Comparison of ENCODE assay signal across 25 cellular contexts in the genomic region with DNA sequence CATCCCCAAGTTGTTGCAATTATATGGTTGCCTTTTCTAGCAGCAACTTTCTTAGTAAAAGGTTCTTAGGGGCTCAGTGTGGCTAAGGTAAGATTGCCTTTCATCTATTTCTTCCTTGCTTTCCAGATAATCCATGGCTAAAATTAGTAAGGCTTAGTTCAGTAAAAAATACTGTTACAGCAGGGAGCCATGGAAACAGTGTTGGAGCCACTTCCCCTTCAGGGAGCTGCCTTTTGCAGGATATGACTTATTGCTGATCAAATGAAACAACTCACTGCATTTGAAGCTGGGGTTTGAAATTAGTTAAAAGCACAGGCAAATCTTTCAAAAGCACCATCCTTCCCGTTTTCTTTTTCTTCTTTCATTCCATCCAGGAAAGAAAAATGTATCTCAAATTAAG.
"Had no signal": no experiment of that assay in that cellular context is flagged by ENCODE, and none has a peak within 500 bp of the region (broad histone marks: within the 10 kb centered on the region; RNA-seq: fewer than 3 reads in every experiment).

No MANE protein-coding gene starts in this region.

- DNase-seq: activated CD4-positive, alpha-beta T cell treated with anti-CD3 and anti-CD28 coated beads for 48 hours; activated CD4-positive, alpha-beta T cell treated with anti-CD3 and anti-CD28 coated beads, Interleukin-2, amount 50 U/mL, for 4 hours; activated CD4-positive, CD25-positive, alpha-beta regulatory T cell treated with anti-CD3 and anti-CD28 coated beads, Interleukin-2, amount 50 U/mL, for 72 hours; activated CD8-positive, alpha-beta memory T cell treated with anti-CD3 and anti-CD28 coated beads, Interleukin-2, amount 50 U/mL, for 48 hours; activated CD8-positive, alpha-beta T cell treated with anti-CD3 and anti-CD28 coated beads, Interleukin-2, amount 10 ng/mL, durations not matched to agents 7 days and 5 days; activated naive CD4-positive, alpha-beta T cell treated with anti-CD3 and anti-CD28 coated beads, Interleukin-2, amount 50 U/mL, for 16 hours; activated naive CD8-positive, alpha-beta T cell treated with anti-CD3 and anti-CD28 coated beads, Interleukin-2, amount 10 ng/mL, durations not matched to agents 7 days and 5 days; activated T-cell treated with anti-CD3 and anti-CD28 coated beads, Interleukin-2, amount 50 U/mL, for 1 hour; adrenal gland; central memory CD4-positive, alpha-beta T cell; NCI-H1048; NCI-H1417; NCI-H1930; NCI-H2107; NCI-H2171 treated with DMSO at 0.1 percent for 48 hours; NCI-H226; NCI-H526; NCI-H774; NK-92 treated with Interleukin-12 subunit alpha and Interleukin-12 subunit beta, amount 100 ng/mL, for 24 hours; Peyer's patch; SHP77; SW 1271 had no signal

- H3K4me3 ChIP-seq: adrenal gland, breast epithelium, Peyer's patch, SJSA1 had no signal

- H3K27me3 ChIP-seq: adrenal gland, breast epithelium, Peyer's patch, SJSA1 had no signal

- H3K36me3 ChIP-seq: adrenal gland, breast epithelium, Peyer's patch, SJSA1 had no signal

- H3K9me3 ChIP-seq: adrenal gland, breast epithelium, Peyer's patch, SJSA1 had no signal

- H3K27ac ChIP-seq: adrenal gland, breast epithelium, Peyer's patch, RWPE1, SJSA1 had no signal

- H3K4me1 ChIP-seq: adrenal gland, breast epithelium, Peyer's patch, SJSA1 had no signal
